27 cellular contexts compared by ENCODE assay signal in genomic region chr12:116263431-116263830, GRCh38. TPM values are rescaled to one million over a fixed set of nuclear protein-coding genes. Genes with fewer than 3 reads are reported as not detected.
DNase-seq lines count a peak whose midpoint lies in the region; ATAC-seq, FAIRE-seq and TF ChIP-seq lines count a peak whose summit lies in the region.
"Had no signal": no experiment of that assay in that cellular context is flagged by ENCODE, and none has a peak within 500 bp of the region (broad histone marks: within the 10 kb centered on the region; RNA-seq: fewer than 3 reads in every experiment).

No MANE protein-coding gene starts in this region.

- no peak overlapping the region for H3K9ac ChIP-seq in keratinocyte (ENCODE audit: control insufficient read depth, extremely low read depth, insufficient read depth, low read length)

- TF ChIP-seq CTCF in cardiac muscle cell (IDR thresholded peaks at IDR 0.05; ENCODE audit: low read depth, low read length) (no peak), left ventricle myocardium inferior (IDR thresholded peaks at IDR 0.05; ENCODE audit: borderline replicate concordance) (no peak), activated B cell treated with CpG ODN at 0.5 μM for 24 hours (IDR thresholded peaks at IDR 0.05) (no peak), keratinocyte (optimal IDR thresholded peaks at IDR 0.05 in 1 of 3, IDR thresholded peaks at IDR 0.05 in 1 of 3, conservative IDR thresholded peaks at IDR 0.05 in 1 of 3; ENCODE audit: extremely low read depth in 1 of 3, insufficient read depth in 2 of 3, low read length in 3 of 3) (no peak), D721Med (IDR thresholded peaks at IDR 0.05; ENCODE audit: insufficient read depth, missing control alignments) (no peak)

- dilution Hi-C loops in keratinocyte (cut with MboI; ENCODE audit: extremely low pct_ligation_motif_present, low sequenced_read_pairs), result no loop called here

- H3K27ac Mint-ChIP-seq in activated B cell treated with CpG ODN at 0.5 μM for 24 hours, result peak overlapping the region; percentile 14
- H3K27ac Mint-ChIP-seq: activated CD4-positive, alpha-beta memory T cell treated with anti-CD3 and anti-CD28 coated beads for 36 hours; activated naive CD4-positive, alpha-beta T cell treated with anti-CD3 and anti-CD28 coated beads, Interleukin-2, amount 50 U/mL, for 72 hours; stimulated activated naive CD8-positive, alpha-beta T cell treated with anti-CD3 and anti-CD28 coated beads, Interleukin-15, amount 100 ng/mL, for 72 hours had no signal

- intact Hi-C loops in left ventricle myocardium inferior (cut with micrococcal nuclease) (no loop called here), activated B cell treated with CpG ODN at 0.5 μM for 24 hours (cut with micrococcal nuclease) (no loop called here)

- no peaks in the 10 kb centered on the region for H3K36me3 ChIP-seq in cardiac muscle cell
- no peaks in the 10 kb centered on the region for H3K36me3 ChIP-seq in left ventricle myocardium inferior
- H3K36me3 ChIP-seq in keratinocyte (ENCODE audit: control insufficient read depth in 2 of 2, extremely low read depth in 1 of 2, insufficient read depth in 2 of 2, low read length in 2 of 2), result no peaks in the 10 kb centered on the region

- peaks cover 15% of the 10 kb centered on the region for H3K9me1 ChIP-seq in keratinocyte (ENCODE audit: control insufficient read depth, extremely low read depth, insufficient read depth, low read length)

- H3K4me2 ChIP-seq in keratinocyte (ENCODE audit: control insufficient read depth, extremely low read depth, insufficient read depth, low read depth, low read length), result peak overlapping the region; percentile 63

- no peaks in the 10 kb centered on the region for H3K27me3 Mint-ChIP-seq in activated B cell treated with CpG ODN at 0.5 μM for 24 hours
- H3K27me3 Mint-ChIP-seq: activated CD4-positive, alpha-beta memory T cell treated with anti-CD3 and anti-CD28 coated beads for 36 hours; stimulated activated naive CD8-positive, alpha-beta T cell treated with anti-CD3 and anti-CD28 coated beads, Interleukin-15, amount 100 ng/mL, for 72 hours had no signal

- POLR2A ChIA-PET in activated B cell treated with CpG ODN at 0.5 μM for 24 hours (lab: Charles Lee), result no interaction called here

- no peak for FAIRE-seq in keratinocyte (lab: Jason Lieb, UNC)
- FAIRE-seq in D721Med (lab: Jason Lieb, UNC), result no peak
- FAIRE-seq: RCC 7860 had no signal

- no peak overlapping the region for H2AFZ ChIP-seq in keratinocyte (ENCODE audit: control insufficient read depth, low read length)

- no peak for DNase-seq in cardiac muscle cell (ENCODE audit: low read depth in 1 of 2, low spot score in 1 of 2)
- DNase-seq in left ventricle myocardium inferior, result no peak
- no peak for DNase-seq in activated B cell treated with CpG ODN at 0.5 μM for 24 hours
- no peak for DNase-seq in keratinocyte (ENCODE audit: low read depth, low spot score)
- DNase-seq in HT-29 (ENCODE audit: low spot score), result no peak
- DNase-seq in D721Med (ENCODE audit: insufficient read length, low spot score), result no peak
- DNase-seq in NCI-H446 (lab: John Stamatoyannopoulos, UW), result no peak
- DNase-seq: activated CD4-positive, alpha-beta memory T cell treated with anti-CD3 and anti-CD28 coated beads for 36 hours; activated CD8-positive, alpha-beta memory T cell treated with anti-CD3 and anti-CD28 coated beads, Interleukin-2, amount 50 U/mL, for 4 hours; aorta; central memory CD4-positive, alpha-beta T cell; dermis blood vessel endothelial cell; DMS79; hippocampal formation; immature natural killer cell; mesenchymal stem cell; NCI-H1092 treated with DMSO at 0.1 percent for 48 hours; NCI-H187; NCI-H524 treated with DMSO at 0.1 percent for 48 hours; nucleus accumbens; SIG-M5; stimulated activated naive CD8-positive, alpha-beta T cell treated with anti-CD3 and anti-CD28 coated beads, Interleukin-15, amount 100 ng/mL, for 72 hours; SW 1271; T1000 had no signal

- H3K4me3 ChIP-seq in cardiac muscle cell (no peak overlapping the region), left ventricle myocardium inferior (no peak overlapping the region), keratinocyte (ENCODE audit: control insufficient read depth in 2 of 3, extremely low read depth in 1 of 3, insufficient read depth in 2 of 3, low read depth in 1 of 3, low read length in 3 of 3) (peak overlapping the region in 1 of 3 experiments; percentile 21)

- H3K9me3 Mint-ChIP-seq in activated B cell treated with CpG ODN at 0.5 μM for 24 hours, result no peaks in the 10 kb centered on the region
- H3K9me3 Mint-ChIP-seq: activated CD4-positive, alpha-beta memory T cell treated with anti-CD3 and anti-CD28 coated beads for 36 hours; activated naive CD4-positive, alpha-beta T cell treated with anti-CD3 and anti-CD28 coated beads, Interleukin-2, amount 50 U/mL, for 72 hours; immature natural killer cell; stimulated activated naive CD8-positive, alpha-beta T cell treated with anti-CD3 and anti-CD28 coated beads, Interleukin-15, amount 100 ng/mL, for 72 hours had no signal

- H4K20me1 ChIP-seq in keratinocyte (ENCODE audit: control insufficient read depth, extremely low read depth, insufficient read depth, low read length), result peaks cover 23% of the 10 kb centered on the region

- no peak overlapping the region for H3K4me3 Mint-ChIP-seq in activated B cell treated with CpG ODN at 0.5 μM for 24 hours
- H3K4me3 Mint-ChIP-seq: activated CD4-positive, alpha-beta memory T cell treated with anti-CD3 and anti-CD28 coated beads for 36 hours; stimulated activated naive CD8-positive, alpha-beta T cell treated with anti-CD3 and anti-CD28 coated beads, Interleukin-15, amount 100 ng/mL, for 72 hours had no signal

- H3K79me2 ChIP-seq in keratinocyte (ENCODE audit: control insufficient read depth, insufficient read depth, low read length), result peaks cover 97% of the 10 kb centered on the region

- H3K4me1 ChIP-seq in cardiac muscle cell (ENCODE audit: low read depth) (peaks cover 44% of the 10 kb centered on the region), left ventricle myocardium inferior (peaks cover 95% of the 10 kb centered on the region), keratinocyte (ENCODE audit: control insufficient read depth, extremely low read depth, insufficient read depth, low read length) (peaks cover 52% of the 10 kb centered on the region)

- H3K36me3 Mint-ChIP-seq in activated B cell treated with CpG ODN at 0.5 μM for 24 hours (ENCODE audit: low read depth), result no peaks in the 10 kb centered on the region
- H3K36me3 Mint-ChIP-seq: activated CD4-positive, alpha-beta memory T cell treated with anti-CD3 and anti-CD28 coated beads for 36 hours; activated naive CD4-positive, alpha-beta T cell treated with anti-CD3 and anti-CD28 coated beads, Interleukin-2, amount 50 U/mL, for 72 hours; immature natural killer cell had no signal

- CTCF ChIA-PET in activated B cell treated with CpG ODN at 0.5 μM for 24 hours (lab: Charles Lee), result interaction anchor here (1.1 to 2.7 kb wide), 2 partner anchors 12 to 27 kb away, joined by 3 to 9 read pairs; no protein-coding TSS in a partner anchor

- H3K4me1 Mint-ChIP-seq in activated B cell treated with CpG ODN at 0.5 μM for 24 hours, result peaks cover 44% of the 10 kb centered on the region

- ATAC-seq in activated B cell treated with CpG ODN at 0.5 μM for 24 hours (ENCODE audit: low read depth) (no peak), HG03469 (IDR thresholded peaks at IDR 0.05; ENCODE audit: unreplicated experiment) (no peak)
- ATAC-seq: activated naive CD4-positive, alpha-beta T cell treated with anti-CD3 and anti-CD28 coated beads, Interleukin-2, amount 50 U/mL, for 72 hours; stimulated activated naive CD8-positive, alpha-beta T cell treated with anti-CD3 and anti-CD28 coated beads, Interleukin-15, amount 100 ng/mL, for 72 hours had no signal

- H3K27me3 ChIP-seq in cardiac muscle cell (no peaks in the 10 kb centered on the region), left ventricle myocardium inferior (ENCODE audit: low read depth) (no peaks in the 10 kb centered on the region), keratinocyte (ENCODE audit: control insufficient read depth, extremely low read depth, insufficient read depth, low read length) (no peaks in the 10 kb centered on the region)

- H3K9me3 ChIP-seq in cardiac muscle cell (ENCODE audit: low read depth) (no peaks in the 10 kb centered on the region), left ventricle myocardium inferior (replicated peaks) (no peaks in the 10 kb centered on the region), keratinocyte (ENCODE audit: control insufficient read depth, low read depth, low read length) (no peaks in the 10 kb centered on the region)

- H3K27ac ChIP-seq in cardiac muscle cell (peak overlapping the region; percentile 29), left ventricle myocardium inferior (replicated peaks) (no peak overlapping the region), keratinocyte (ENCODE audit: control insufficient read depth, insufficient read depth, low read length) (no peak overlapping the region)

RNA-seq across cellular contexts. Expression of gene MED13L, which starts 14.1 kb away (rescaled TPM):
- total RNA-seq in cardiac muscle cell (49.5 and 94.3 TPM in 2 replicates), left ventricle myocardium inferior (55.0 TPM), activated B cell treated with CpG ODN at 0.5 μM for 24 hours (164 and 183 TPM in 2 replicates)
- polyA plus RNA-seq in cardiac muscle cell (31.3 and 39.2 TPM in 2 replicates), keratinocyte (25.9 to 31.7 TPM (median 28.2 TPM) in 3 replicates)
- 25.4 TPM for polyA plus RNA-seq in keratinocyte (2011; ENCODE audit: low read depth)
- polyA plus RNA-seq in keratinocyte (2011; cell fraction: cytosol; rRNA removed), result 17.3 and 28.0 TPM in 2 replicates
- 56.7 and 69.2 TPM in 2 replicates for polyA plus RNA-seq in keratinocyte (2011; cell fraction: nucleus; rRNA removed)
- polyA plus RNA-seq in keratinocyte (2012; ENCODE audit: low replicate concordance), result 19.9 and 27.2 TPM in 2 replicates
- 57.7 to 176 TPM (median 96.7 TPM) in 3 replicates for polyA minus RNA-seq in keratinocyte
- 37.2 TPM for polyA minus RNA-seq in keratinocyte (2011; cell fraction: cytosol; rRNA and poly(A)+ RNA removed)
- polyA minus RNA-seq in keratinocyte (2011; cell fraction: nucleus; rRNA and poly(A)+ RNA removed), result 132 and 288 TPM in 2 replicates
- total RNA-seq in HT-29 (2014; rRNA removed; shearing (Covaris generic)), result 21.2 and 23.8 TPM in 2 replicates
